27 cellular contexts compared by ENCODE assay signal in the genomic region with DNA sequence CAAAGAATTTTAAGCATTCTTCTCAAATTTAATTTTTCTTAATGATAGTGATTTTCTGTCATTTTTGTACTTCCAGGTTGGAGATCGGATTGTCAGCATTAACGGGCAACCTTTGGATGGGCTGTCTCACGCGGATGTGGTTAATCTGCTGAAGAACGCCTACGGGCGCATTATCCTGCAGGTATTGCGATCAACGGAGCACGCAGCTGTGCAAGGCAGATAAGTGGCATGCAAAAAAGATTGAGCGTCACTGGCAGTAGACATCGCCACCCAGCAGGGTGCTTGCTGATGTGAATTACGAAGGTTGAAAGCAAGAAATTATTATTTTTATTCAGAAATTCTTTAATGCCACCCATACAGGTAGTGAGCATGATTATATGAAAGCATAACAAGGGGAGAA.
"Had no signal": no experiment of that assay in that cellular context is flagged by ENCODE, and none has a peak within 500 bp of the region (broad histone marks: within the 10 kb centered on the region; RNA-seq: fewer than 3 reads in every experiment).

No MANE protein-coding gene starts in this region.

- H3K27me3 ChIP-seq: ascending aorta, cardiac muscle cell had no signal

- H3K4me2 ChIP-seq: PC-9 had no signal

- DNase-seq: activated CD4-positive, alpha-beta memory T cell treated with anti-CD3 and anti-CD28 coated beads, Interleukin-2, amount 10 ng/mL, durations not matched to agents 7 days and 5 days; activated CD4-positive, alpha-beta T cell treated with anti-CD3 and anti-CD28 coated beads for 4 hours; activated CD4-positive, CD25-positive, alpha-beta regulatory T cell treated with anti-CD3 and anti-CD28 coated beads, Interleukin-2, amount 50 U/mL, for 72 hours; activated CD8-positive, alpha-beta memory T cell treated with anti-CD3 and anti-CD28 coated beads for 24 hours; activated CD8-positive, alpha-beta memory T cell treated with anti-CD3 and anti-CD28 coated beads, Interleukin-2, amount 10 ng/mL, durations not matched to agents 7 days and 5 days; activated CD8-positive, alpha-beta memory T cell treated with anti-CD3 and anti-CD28 coated beads, Interleukin-2, amount 50 U/mL, for 48 hours; activated effector memory CD4-positive, alpha-beta T cell treated with anti-CD3 and anti-CD28 coated beads, Interleukin-2, amount 50 U/mL, for 16 hours; activated naive CD4-positive, alpha-beta T cell; activated naive CD4-positive, alpha-beta T cell treated with anti-CD3 and anti-CD28 coated beads, Interleukin-2, amount 50 U/mL, for 16 hours; activated naive CD8-positive, alpha-beta T cell treated with anti-CD3 and anti-CD28 coated beads for 36 hours; activated T-cell treated with anti-CD3 and anti-CD28 coated beads, Interleukin-2, amount 50 U/mL, for 72 hours; amygdala; NCI-H1092 treated with DMSO at 0.1 percent for 48 hours; NCI-H1417; NCI-H187 treated with DMSO at 0.1 percent for 48 hours; NCI-H2081; NCI-H2171 treated with DMSO at 0.1 percent for 48 hours; NCI-H345; NCI-H524 treated with DMSO at 0.1 percent for 48 hours; PC-9; SIG-M5 had no signal

- ATAC-seq: activated CD8-positive, alpha-beta memory T cell treated with anti-CD3 and anti-CD28 coated beads, Interleukin-2, amount 10 ng/mL, durations not matched to agents 7 days and 5 days; activated T-cell treated with anti-CD3 and anti-CD28 coated beads, Interleukin-2, amount 50 U/mL, for 72 hours; activated T-helper 17 cell treated with anti-CD3 and anti-CD28 coated beads, Interleukin-2, amount 50 U/mL, for 72 hours; Right ventricle myocardium inferior; WTC11 had no signal

- H2AFZ ChIP-seq: PC-9 had no signal

- H3K4me3 ChIP-seq: ascending aorta, cardiac muscle cell, PC-9 had no signal

- H3K36me3 ChIP-seq: cardiac muscle cell had no signal

- H3K4me1 ChIP-seq: ascending aorta had no signal

- H3K9me3 ChIP-seq: ascending aorta had no signal

- H3K27ac ChIP-seq: ascending aorta, cardiac muscle cell, PC-9, RWPE1 had no signal
